12 cellular contexts compared by ENCODE assay signal in the genomic region with DNA sequence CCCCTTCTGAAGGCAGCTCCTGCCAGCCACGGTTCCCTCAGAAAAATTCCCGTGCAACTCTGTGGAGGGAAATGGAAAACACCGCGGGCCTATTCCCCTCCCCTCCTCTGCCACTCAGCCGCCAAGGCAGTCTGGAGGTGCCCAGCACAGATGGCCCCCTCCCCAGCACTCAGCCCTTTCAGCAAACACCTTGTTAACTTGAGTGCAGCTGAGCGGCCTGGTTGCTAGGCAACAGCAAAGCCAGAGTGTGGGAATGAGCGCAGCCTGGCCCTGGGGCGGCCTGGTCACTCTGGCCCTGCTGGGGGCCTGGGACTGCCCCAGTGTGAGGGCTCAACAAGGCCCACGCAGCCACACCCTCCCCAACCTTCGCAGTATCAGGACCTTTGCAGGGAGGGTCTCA. TPM values are rescaled to one million over a fixed set of nuclear protein-coding genes. Genes with fewer than 3 reads are reported as not detected.
DNase-seq lines count a peak whose midpoint lies in the region; ATAC-seq, FAIRE-seq and TF ChIP-seq lines count a peak whose summit lies in the region.
"Had no signal": no experiment of that assay in that cellular context is flagged by ENCODE, and none has a peak within 500 bp of the region (broad histone marks: within the 10 kb centered on the region; RNA-seq: fewer than 3 reads in every experiment).

No MANE protein-coding gene starts in this region.

- H3K4me1 ChIP-seq in ectodermal cell (ENCODE audit: control insufficient read depth, insufficient read depth, low read length) (peaks cover 34% of the 10 kb centered on the region), prostate gland (replicated peaks) (peaks cover 29% of the 10 kb centered on the region), esophagus squamous epithelium (peaks cover 4 to 21% (median 20%) of the 10 kb centered on the region in 3 donors)

- H3K4me3 ChIP-seq in ectodermal cell (ENCODE audit: insufficient read depth, low read depth, low read length) (peak overlapping the region; percentile 3), prostate gland (no peak overlapping the region), esophagus squamous epithelium (no peak overlapping the region)

- H3K9me3 ChIP-seq in ectodermal cell (ENCODE audit: control insufficient read depth, low read length) (no peaks in the 10 kb centered on the region), prostate gland (no peaks in the 10 kb centered on the region), esophagus squamous epithelium (no peaks in the 10 kb centered on the region)

- ATAC-seq in HG03520 (IDR thresholded peaks at IDR 0.05; ENCODE audit: unreplicated experiment) (no peak), GM18858 (IDR thresholded peaks at IDR 0.05; ENCODE audit: unreplicated experiment) (no peak)
- ATAC-seq: stimulated activated naive B cell treated with anti-CD40 and anti-IgM and Interleukin-4, amounts not matched to agents 10 μg/mL and 1 μg/mL and 100 μg/mL, for 72 hours had no signal

- no peaks in the 10 kb centered on the region for H3K36me3 ChIP-seq in ectodermal cell (ENCODE audit: control insufficient read depth, insufficient read depth, low read length)
- no peaks in the 10 kb centered on the region for H3K36me3 ChIP-seq in prostate gland
- H3K36me3 ChIP-seq in esophagus squamous epithelium: no peaks in the 10 kb centered on the region

- peak overlapping the region; percentile 52 for H3K27ac ChIP-seq in ectodermal cell (ENCODE audit: insufficient read depth, low read depth, low read length, poor library complexity, severe bottlenecking)
- no peak overlapping the region for H3K27ac ChIP-seq in prostate gland
- H3K27ac ChIP-seq in esophagus squamous epithelium: no peak overlapping the region
- H3K27ac ChIP-seq: HL-60 had no signal

- TF ChIP-seq POLR2A in prostate gland (IDR thresholded peaks at IDR 0.05) (no peak), esophagus squamous epithelium (IDR thresholded peaks at IDR 0.05) (no peak)

- 18 to 24% methylated on average over 10 of the region's 10 CpGs for WGBS in ectodermal cell, 2 experiments
- WGBS in prostate gland: 31% methylated on average over 9 of the region's 10 CpGs
- WGBS in esophagus squamous epithelium, 2 donors: 58% methylated on average over 3 of the region's 10 CpGs; no CpG with 5 or more reads in 1 of the 2 donors

- DNase-seq in HTR-8/SVneo (ENCODE audit: insufficient read length, low spot score) (no peak), NCI-H345 treated with DMSO at 0.1 percent for 48 hours (lab: John Stamatoyannopoulos, UW; ENCODE audit: unreplicated experiment) (peak; percentile 35), prostate gland (ENCODE audit: low spot score) (peak; percentile 72), esophagus squamous epithelium (lab: John Stamatoyannopoulos, UW) (no peak), GM19238 (ENCODE audit: insufficient read length, low spot score) (no peak)
- DNase-seq: stimulated activated naive B cell treated with anti-CD40 and anti-IgM and Interleukin-4, amounts not matched to agents 10 μg/mL and 1 μg/mL and 100 μg/mL, for 72 hours had no signal

- intact Hi-C loops in prostate gland (cut with DNase I) (no loop called here), esophagus squamous epithelium (cut with DNase I) (no loop called here)

- peak; percentile 33 for FAIRE-seq in HTR-8/SVneo (lab: Jason Lieb, UNC)
- FAIRE-seq: frontal cortex had no signal

- H3K27me3 ChIP-seq in ectodermal cell (ENCODE audit: control insufficient read depth, insufficient read depth, low read length, poor library complexity, severe bottlenecking): no peaks in the 10 kb centered on the region
- no peaks in the 10 kb centered on the region for H3K27me3 ChIP-seq in prostate gland (replicated peaks; ENCODE audit: insufficient read depth)
- no peaks in the 10 kb centered on the region for H3K27me3 ChIP-seq in esophagus squamous epithelium

- TF ChIP-seq CTCF in prostate gland (IDR thresholded peaks at IDR 0.05) (no peak), esophagus squamous epithelium (IDR thresholded peaks at IDR 0.05) (no peak)

RNA-seq across cellular contexts. Expression of a gene that starts 32.8 kb away (rescaled TPM):
- 8.6 TPM for polyA plus RNA-seq in ectodermal cell (2013, experiment 1 of 4)
- 8.9 TPM for polyA plus RNA-seq in ectodermal cell (2013, experiment 2 of 4)
- 9.1 TPM for polyA plus RNA-seq in ectodermal cell (2013, experiment 3 of 4)
- 9.4 TPM for polyA plus RNA-seq in ectodermal cell (2013, experiment 4 of 4)
- total RNA-seq in prostate gland (1 to 10 TPM; 3.4 to 6.6 TPM), esophagus squamous epithelium (under 1 TPM in 3 of 4 donors, not detected in 1; 0.11 to 0.38 (median 0.13) TPM)

RNA-seq across cellular contexts. Expression of a gene that starts 41.4 kb away (rescaled TPM):
- 0.28 TPM for polyA plus RNA-seq in ectodermal cell (2013, experiment 1 of 4)
- polyA plus RNA-seq in ectodermal cell (2013, experiment 2 of 4): 0.21 TPM
- 0.96 TPM for polyA plus RNA-seq in ectodermal cell (2013, experiment 3 of 4)
- 0.45 TPM for polyA plus RNA-seq in ectodermal cell (2013, experiment 4 of 4)
- total RNA-seq in prostate gland (10 to 100 TPM; 65.9 to 66.1 TPM), esophagus squamous epithelium (10 to 100 TPM; 19.6 to 93.7 (median 34.1) TPM)
- total RNA-seq: activated T-helper 1 cell treated with anti-CD3 and anti-CD28 coated beads, Interleukin-12 subunit alpha, Interleukin-12 subunit beta, Interleukin-2, Interleukin-4 antibody, amounts not matched to agents 30 ng/mL and 10 ng/mL and 1 ng/mL, durations not matched to agents 14 hours and 24 hours and 36 hours; frontal cortex had no signal

RNA-seq across cellular contexts. Expression of a gene that starts 46.3 kb away (rescaled TPM):
- polyA plus RNA-seq in ectodermal cell (2013, experiment 1 of 4): 28.3 TPM
- polyA plus RNA-seq in ectodermal cell (2013, experiment 2 of 4): 28.4 TPM
- 27.3 TPM for polyA plus RNA-seq in ectodermal cell (2013, experiment 3 of 4)
- 27.0 TPM for polyA plus RNA-seq in ectodermal cell (2013, experiment 4 of 4)
- total RNA-seq in prostate gland (100 to 1,000 TPM; 188 to 208 TPM), esophagus squamous epithelium (10 to 100 TPM; 34.1 to 67.3 (median 38.1) TPM)

Comparison
In these comparisons a context has a peak if more than half of its experiments do, and no peak if none do; other contexts are left out.
1. DNase-seq: peak in NCI-H345 treated with DMSO at 0.1 percent for 48 hours (single experiment) and prostate gland (single experiment); none in HTR-8/SVneo (single experiment), esophagus squamous epithelium (single experiment) and GM19238 (single experiment).